Comparison of ENCODE assay signal across 1 cellular context in genomic region chr6:18101271-18101670, GRCh38.
TF ChIP-seq lines count a peak whose summit lies in the region.

No MANE protein-coding gene starts in this region.

TF ChIP-seq in IMR-90, 13 proteins besides CTCF, POLR2A, EP300 and RAD21:
- TF ChIP-seq USF2 (IDR thresholded peaks at IDR 0.05; ENCODE audit: low read depth, low read length), result no peak
- peak; percentile 42; the same call in 1 of the 2 replicates for TF ChIP-seq FOS (IDR thresholded peaks at IDR 0.05; ENCODE audit: low read depth, low read length)
- no peak for TF ChIP-seq CEBPB (IDR thresholded peaks at IDR 0.05; ENCODE audit: low read depth, low read length)
- TF ChIP-seq NFE2L2 (IDR thresholded peaks at IDR 0.05; ENCODE audit: low read depth, low read length), result no peak
- TF ChIP-seq MAFK (IDR thresholded peaks at IDR 0.05; ENCODE audit: low read depth, low read length), result no peak
